13 cellular contexts compared by ENCODE assay signal in the genomic region with DNA sequence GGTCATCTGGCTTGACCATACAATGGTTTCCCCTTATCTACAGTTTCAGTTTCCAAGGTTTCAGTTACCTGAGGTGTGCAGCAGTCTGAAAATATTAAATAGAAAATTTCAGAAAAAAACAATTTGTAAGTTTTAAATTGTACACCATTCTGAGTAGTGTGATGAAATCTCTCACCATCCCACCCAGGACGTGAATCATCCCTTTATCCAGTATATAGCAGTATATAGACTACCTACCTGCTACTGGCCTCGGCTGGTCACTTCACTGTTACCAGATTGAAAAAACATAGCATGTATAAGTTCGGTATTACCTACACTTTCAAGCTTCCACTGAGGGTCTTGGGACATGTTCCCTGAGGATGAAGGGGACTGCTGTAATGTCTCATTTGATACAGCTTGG.
"Had no signal": no experiment of that assay in that cellular context is flagged by ENCODE, and none has a peak within 500 bp of the region (broad histone marks: within the 10 kb centered on the region; RNA-seq: fewer than 3 reads in every experiment).

No MANE protein-coding gene starts in this region.

- DNase-seq: activated CD4-positive, alpha-beta T cell treated with anti-CD3 and anti-CD28 coated beads for 48 hours; activated CD8-positive, alpha-beta memory T cell treated with anti-CD3 and anti-CD28 coated beads for 24 hours; activated naive CD4-positive, alpha-beta T cell treated with Interleukin-2 at 50 U/mL for 16 hours; endodermal cell; hippocampal formation; stimulated activated CD4-positive, alpha-beta T cell treated with anti-CD3 and anti-CD28 coated beads, Interleukin-4, amount 100 ng/mL, for 24 hours; stimulated activated naive CD4-positive, alpha-beta T cell treated with Interleukin-2 at 50 U/mL for 16 hours; substantia nigra; WERI-Rb-1 had no signal

- H3K4me3 ChIP-seq: ascending aorta, right atrium auricular region, skin epidermis, tibial nerve had no signal

- H3K27me3 ChIP-seq: ascending aorta, right atrium auricular region, tibial nerve had no signal

- H3K9me3 ChIP-seq: ascending aorta, right atrium auricular region had no signal

- H3K27ac ChIP-seq: ascending aorta, right atrium auricular region, skin epidermis, tibial nerve, WERI-Rb-1 had no signal

- H3K36me3 ChIP-seq: ascending aorta, right atrium auricular region had no signal
